Comparison of ENCODE assay signal across 8 cellular contexts in the genomic region with DNA sequence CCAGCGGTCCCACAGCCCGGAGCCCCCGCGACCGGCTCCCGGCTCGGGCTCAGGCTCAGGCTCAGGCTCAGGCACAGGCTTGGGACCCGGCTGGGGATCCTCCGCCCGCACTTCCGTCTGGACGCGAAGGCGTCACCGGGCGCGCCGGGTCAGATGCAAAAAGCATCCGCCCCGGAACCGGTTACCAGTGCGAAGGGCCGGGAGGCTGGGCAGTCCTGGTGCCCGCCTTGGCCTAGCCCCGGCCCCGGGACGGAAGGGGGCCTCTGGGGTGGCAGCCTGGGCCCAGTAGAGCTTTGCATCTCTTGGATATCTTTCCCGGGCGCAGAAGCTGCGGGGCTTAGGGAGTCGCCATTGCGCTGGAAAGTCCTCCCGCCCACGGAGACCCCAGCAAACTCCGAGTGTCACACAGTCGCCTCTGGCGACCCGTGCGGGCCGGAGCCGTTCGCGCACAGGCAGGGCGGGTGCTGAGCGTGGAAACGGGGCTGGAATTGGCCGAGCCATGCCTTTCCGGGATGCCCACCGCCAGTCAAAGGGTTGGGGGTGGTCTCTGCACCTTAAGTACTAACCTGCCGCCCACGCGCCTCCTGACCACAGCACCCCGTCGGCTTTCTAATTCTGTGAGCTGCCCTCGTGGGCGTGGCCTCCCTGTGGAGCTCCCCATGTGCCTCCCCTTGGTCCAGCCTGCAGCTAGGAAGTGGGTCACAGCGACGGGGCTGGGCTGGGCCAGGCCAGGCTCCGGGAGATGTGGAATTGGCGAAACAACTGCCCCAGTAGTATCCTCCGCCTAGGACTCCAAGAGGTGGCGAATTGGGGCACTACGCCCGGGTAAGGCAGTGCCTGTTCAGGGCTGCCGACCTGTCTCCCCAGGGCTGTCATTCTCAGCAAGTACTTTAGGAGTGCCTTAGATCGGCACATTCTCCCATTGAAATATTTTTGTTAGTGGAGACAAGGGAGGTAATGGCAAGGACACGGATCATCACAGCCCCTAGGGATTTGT. TPM values are rescaled to one million over a fixed set of nuclear protein-coding genes. Genes with fewer than 3 reads are reported as not detected.
DNase-seq lines count a peak whose midpoint lies in the region; ATAC-seq and TF ChIP-seq lines count a peak whose summit lies in the region.

Gene TMEM9B (minus strand): TSS at position 119 of the 997 bp plus-strand sequence. CDS start 129 bp downstream, outside the sequence.

- peak; percentile 79 for ATAC-seq in HG02571 (IDR thresholded peaks at IDR 0.05; ENCODE audit: unreplicated experiment)
- peak; percentile 85 to 90 (median 88) for ATAC-seq in T-cell (replicated peaks in 1 of 4)

- H4K12ac ChIP-seq in trophoblast cell (ENCODE audit: low read depth, low read length), result peak within 1 kb of the TSS; percentile 95

- H2BK120ac ChIP-seq in trophoblast cell (ENCODE audit: insufficient read depth, low read length, poor library complexity), result peak within 1 kb of the TSS; percentile 91

- peak within 1 kb of the TSS; percentile 69 for H2AFZ ChIP-seq in trophoblast cell (ENCODE audit: insufficient read depth, low read length, poor library complexity)

- peak within 1 kb of the TSS; percentile 92 for H4K8ac ChIP-seq in trophoblast cell (ENCODE audit: low read depth, low read length)

- H3K4me3 Mint-ChIP-seq in T-cell, result peak within 1 kb of the TSS; percentile 91 to 96 (median 94)

- peak within 1 kb of the TSS; percentile 73 for H3K4me2 ChIP-seq in trophoblast cell (ENCODE audit: low read length)

- H2BK5ac ChIP-seq in trophoblast cell (ENCODE audit: low read depth, low read length, poor library complexity), result peak within 1 kb of the TSS; percentile 81

- H4K91ac ChIP-seq in trophoblast cell (ENCODE audit: low read depth, low read length), result peak within 1 kb of the TSS; percentile 92

- H3K18ac ChIP-seq in trophoblast cell (ENCODE audit: low read length), result peak within 1 kb of the TSS; percentile 90

- H3K27me3 ChIP-seq in trophoblast cell (ENCODE audit: insufficient read depth, low read length) (no peaks in the 10 kb centered on the region), tibial nerve (no peaks in the 10 kb centered on the region)

- peaks cover 25 to 35% (median 32%) of the 10 kb centered on the region in 3 donors for H3K4me1 Mint-ChIP-seq in T-cell

- WGBS in adipose tissue, 3 donors, result 0% methylated on average over 64 to 67 of the region's 67 CpGs
- no CpG with 5 or more reads among the region's 67 CpGs for WGBS in trophoblast cell (ENCODE audit: extremely low coverage, insufficient coverage, insufficient read length)
- 0% methylated on average over 12 to 60 of the region's 67 CpGs for WGBS in tibial nerve, 2 donors

- peak within 1 kb of the TSS; percentile 94 for H3K4ac ChIP-seq in trophoblast cell (ENCODE audit: low read depth, low read length)

- intact Hi-C loops in cardiac septum (cut with DNase I), result loop anchor here (5.0 kb wide), 3 partner anchors 52 to 277 kb away; partner anchors contain the start of gene AKIP1

- POLR2A ChIA-PET in T-cell (lab: Charles Lee), result interaction anchor here in 1 of 2 donors (1.0 to 1.1 kb wide), 3 partner anchors 11 to 1844 kb away, joined by 3 to 4 read pairs (median 3); partner anchors contain the start of gene ZNF143

- H3K9me3 ChIP-seq in trophoblast cell (ENCODE audit: insufficient read depth, low read depth, low read length) (no peaks in the 10 kb centered on the region), tibial nerve (no peaks in the 10 kb centered on the region)

- peak within 1 kb of the TSS; percentile 94 to 96 for H3K27ac Mint-ChIP-seq in T-cell

- H3K4me3 ChIP-seq in GM12864 (ENCODE audit: low read depth, low read length) (peak within 1 kb of the TSS; percentile 81), NB4 (ENCODE audit: low read depth, low read length) (peak within 1 kb of the TSS; percentile 78), trophoblast cell (ENCODE audit: low read depth, low read length) (peak within 1 kb of the TSS; percentile 91), tibial nerve (peak within 1 kb of the TSS; percentile 72 to 99 (median 87))

- H3K4me1 ChIP-seq in trophoblast cell (ENCODE audit: control insufficient read depth in 1 of 2, insufficient read depth in 2 of 2, low read length in 2 of 2), result peaks cover 6 to 9% of the 10 kb centered on the region in 2 experiments
- peaks cover 0 to 50% (median 17%) of the 10 kb centered on the region in 4 donors for H3K4me1 ChIP-seq in tibial nerve

- H3K79me1 ChIP-seq in trophoblast cell (ENCODE audit: low read length), result peaks cover 12% of the 10 kb centered on the region

- peak within 1 kb of the TSS; percentile 46 for H2BK12ac ChIP-seq in trophoblast cell (ENCODE audit: low read length)

- peak within 1 kb of the TSS; percentile 92 for H3K9ac ChIP-seq in trophoblast cell (ENCODE audit: low read length)

- H3K14ac ChIP-seq in trophoblast cell (ENCODE audit: low read length), result peak within 1 kb of the TSS; percentile 87

- H3K9me3 Mint-ChIP-seq in T-cell, result no peaks in the 10 kb centered on the region

- peak within 1 kb of the TSS; percentile 52 for H3K23ac ChIP-seq in trophoblast cell (ENCODE audit: low read length)

- CTCF ChIA-PET in T-cell (lab: Charles Lee), result interaction anchor here (0.5 to 2.2 kb wide), 4 partner anchors 52 to 785 kb away, joined by 3 to 9 read pairs (median 5); partner anchors contain the start of genes RPL27A (in 1 of the 2) and TRIM66 (in 1 of the 2)

- TF ChIP-seq EP300 in tibial nerve (IDR thresholded peaks at IDR 0.05), result peak; percentile 31 to 95

- DNase-seq in GM12864 (ENCODE audit: low read depth) (peak; percentile 75), NB4 (ENCODE audit: low read depth) (peak; percentile 91), T-cell (peak; percentile 6 to 80 (median 64)), cardiac septum (ENCODE audit: low spot score) (peak; percentile 97), trophoblast cell (peak; percentile 92 to 93), tibial nerve (ENCODE audit: low spot score in 2 of 2) (peak; percentile 79 to 84)

- H2AK5ac ChIP-seq in trophoblast cell (ENCODE audit: low read length), result peak within 1 kb of the TSS; percentile 79

- H3K27me3 Mint-ChIP-seq in T-cell, result no peaks in the 10 kb centered on the region

- TF ChIP-seq POLR2A in NB4 (IDR thresholded peaks at IDR 0.05; ENCODE audit: extremely low read depth, insufficient read length) (peak; percentile 90), tibial nerve (IDR thresholded peaks at IDR 0.05) (peak; percentile 82 to 90)

- TF ChIP-seq CTCF in GM12864 (IDR thresholded peaks at IDR 0.05; ENCODE audit: low read depth, low read length, missing control alignments), result no peak
- TF ChIP-seq CTCF in NB4 (IDR thresholded peaks at IDR 0.05; ENCODE audit: low read depth, low read length), result no peak
- TF ChIP-seq CTCF in tibial nerve (IDR thresholded peaks at IDR 0.05), result peak in 1 of 5 experiments; percentile 39

- no peaks in the 10 kb centered on the region for H3K36me3 ChIP-seq in trophoblast cell (ENCODE audit: control insufficient read depth in 1 of 2, insufficient read depth in 2 of 2, low read length in 2 of 2)
- H3K36me3 ChIP-seq in tibial nerve, result peaks cover 0 to 5% (median 0%) of the 10 kb centered on the region in 3 donors

- peaks cover 9% of the 10 kb centered on the region for H3K79me2 ChIP-seq in trophoblast cell (ENCODE audit: control insufficient read depth, insufficient read depth, low read length, poor library complexity)

- peaks cover 4% of the 10 kb centered on the region for H3K36me3 Mint-ChIP-seq in T-cell

- H3K27ac ChIP-seq in adipose tissue (ENCODE audit: low read depth, low read length) (peak within 1 kb of the TSS; percentile 70), trophoblast cell (ENCODE audit: low read depth, low read length) (peak within 1 kb of the TSS; percentile 74), tibial nerve (peak within 1 kb of the TSS; percentile 84 to 96 (median 94))

RNA-seq across cellular contexts. Expression of gene TMEM9B, which starts in this region (rescaled TPM):
- total RNA-seq in T-cell (10 to 100 TPM; 19.9 to 30.5 (median 29.4) TPM), cardiac septum (43.7 TPM), tibial nerve (10 to 100 TPM; 48.0 to 57.0 (median 50.1) TPM)
- 10 to 100 TPM; 25.2 to 32.0 (median 28.2) TPM for polyA plus RNA-seq in adipose tissue
- polyA plus RNA-seq in trophoblast cell (2013), result 19.3 and 19.7 TPM in 2 replicates

Comparison
In these comparisons a context has a peak if more than half of its experiments do, and no peak if none do; other contexts are left out.
1. Peak in every context shown above with its lines: DNase-seq, ATAC-seq, H3K4me3 ChIP-seq and H3K27ac ChIP-seq.